ENCODE assay signal across 12 cellular contexts in genomic region chr4:161419822-161420221, GRCh38.
DNase-seq lines count a peak whose midpoint lies in the region; ATAC-seq, FAIRE-seq and TF ChIP-seq lines count a peak whose summit lies in the region.
"Had no signal": no experiment of that assay in that cellular context is flagged by ENCODE, and none has a peak within 500 bp of the region (broad histone marks: within the 10 kb centered on the region; RNA-seq: fewer than 3 reads in every experiment).

No MANE protein-coding gene starts in this region.

- no peaks in the 10 kb centered on the region for H3K4me1 ChIP-seq in Loucy (ENCODE audit: insufficient read depth, low read length, poor library complexity, severe bottlenecking)
- H3K4me1 ChIP-seq in adrenal gland (replicated peaks in 1 of 2) = no peaks in the 10 kb centered on the region
- no peaks in the 10 kb centered on the region for H3K4me1 ChIP-seq in neural progenitor cell
- H3K4me1 ChIP-seq in uterus = no peaks in the 10 kb centered on the region
- H3K4me1 ChIP-seq in ovary (ENCODE audit: insufficient read depth) = no peaks in the 10 kb centered on the region

- TF ChIP-seq POLR2A in adrenal gland (IDR thresholded peaks at IDR 0.05) (no peak), uterus (IDR thresholded peaks at IDR 0.05) (no peak), ovary (IDR thresholded peaks at IDR 0.05) (no peak)

- no peak overlapping the region for H3K4me3 Mint-ChIP-seq in neural progenitor cell
- H3K4me3 Mint-ChIP-seq: activated naive CD8-positive, alpha-beta T cell treated with anti-CD3 and anti-CD28 coated beads, Interleukin-2, amount 10 ng/mL, durations not matched to agents 7 days and 5 days; naive B cell had no signal

- no peak for TF ChIP-seq EP300 in ovary (IDR thresholded peaks at IDR 0.05)

- no peaks in the 10 kb centered on the region for H3K79me2 ChIP-seq in Loucy (ENCODE audit: insufficient read depth, low read length)
- no peaks in the 10 kb centered on the region for H3K79me2 ChIP-seq in neural progenitor cell (ENCODE audit: low read depth)

- H2AFZ ChIP-seq in Loucy (ENCODE audit: low read length) = no peak overlapping the region; the same call in 1 of the 2 replicates
- peak overlapping the region; percentile 46 for H2AFZ ChIP-seq in neural progenitor cell (replicated peaks)

- intact Hi-C loops in adrenal gland (cut with DNase I) (no loop called here), uterus (cut with DNase I; ENCODE audit: low total_unique reads) (no loop called here), ovary (cut with DNase I) (no loop called here)

- no peaks in the 10 kb centered on the region for H3K4me1 Mint-ChIP-seq in neural progenitor cell
- H3K4me1 Mint-ChIP-seq: activated naive CD8-positive, alpha-beta T cell treated with anti-CD3 and anti-CD28 coated beads, Interleukin-2, amount 10 ng/mL, durations not matched to agents 7 days and 5 days; naive B cell had no signal

- H3K9ac ChIP-seq in Loucy (ENCODE audit: low read depth, low read length, poor library complexity, severe bottlenecking) (no peak overlapping the region), neural progenitor cell (no peak overlapping the region)

- ATAC-seq in GM18867 (IDR thresholded peaks at IDR 0.05; ENCODE audit: unreplicated experiment) = peak; percentile 95

- H3K4me3 ChIP-seq in Loucy (ENCODE audit: low read length, poor library complexity, severe bottlenecking) = no peak overlapping the region
- H3K4me3 ChIP-seq in adrenal gland = no peak overlapping the region
- H3K4me3 ChIP-seq in neural progenitor cell = no peak overlapping the region
- H3K4me3 ChIP-seq in uterus = no peak overlapping the region
- H3K4me3 ChIP-seq in ovary = no peak overlapping the region

- DNase-seq in adrenal gland (peak in 4 of 7 donors; percentile 4 to 51 (median 14)), neural progenitor cell (ENCODE audit: low spot score) (peak; percentile 34), urothelium cell line (ENCODE audit: low spot score) (no peak), uterus (no peak), ovary (no peak), 8988T (no peak)
- DNase-seq: activated naive CD8-positive, alpha-beta T cell treated with anti-CD3 and anti-CD28 coated beads, Interleukin-2, amount 10 ng/mL, durations not matched to agents 7 days and 5 days; naive B cell; NCI-H1105 had no signal

- H3K9me3 ChIP-seq in Loucy (ENCODE audit: insufficient read depth, low read depth, low read length) (no peaks in the 10 kb centered on the region), adrenal gland (replicated peaks in 1 of 3) (no peaks in the 10 kb centered on the region), neural progenitor cell (ENCODE audit: low read depth) (no peaks in the 10 kb centered on the region), uterus (no peaks in the 10 kb centered on the region), ovary (no peaks in the 10 kb centered on the region)

- H3K9me2 ChIP-seq in Loucy (replicated peaks; ENCODE audit: low read depth, low read length) = no peaks in the 10 kb centered on the region

- peak; percentile 24; the same call in 1 of the 2 replicates for TF ChIP-seq CTCF in Loucy (conservative IDR thresholded peaks at IDR 0.05; ENCODE audit: low read length)
- peak in 1 of 6 experiments; percentile 18 for TF ChIP-seq CTCF in adrenal gland (IDR thresholded peaks at IDR 0.05)
- TF ChIP-seq CTCF in neural progenitor cell (IDR thresholded peaks at IDR 0.05) = peak; percentile 29
- TF ChIP-seq CTCF in uterus (IDR thresholded peaks at IDR 0.05) = no peak
- no peak for TF ChIP-seq CTCF in ovary (IDR thresholded peaks at IDR 0.05)

- no peak overlapping the region for H3K27ac ChIP-seq in adrenal gland
- H3K27ac ChIP-seq in neural progenitor cell = no peak overlapping the region
- H3K27ac ChIP-seq in uterus = no peak overlapping the region
- no peak overlapping the region for H3K27ac ChIP-seq in ovary

- H3K27me3 ChIP-seq in Loucy (ENCODE audit: insufficient read depth, low read length, poor library complexity, severe bottlenecking) (no peaks in the 10 kb centered on the region), adrenal gland (no peaks in the 10 kb centered on the region), neural progenitor cell (no peaks in the 10 kb centered on the region), uterus (no peaks in the 10 kb centered on the region), ovary (no peaks in the 10 kb centered on the region)

- no peak for FAIRE-seq in urothelium cell line (lab: Jason Lieb, UNC)
- FAIRE-seq: GM12892 had no signal

- no peaks in the 10 kb centered on the region for H3K27me3 Mint-ChIP-seq in neural progenitor cell (ENCODE audit: insufficient read depth, low read depth)
- H3K27me3 Mint-ChIP-seq: activated naive CD8-positive, alpha-beta T cell treated with anti-CD3 and anti-CD28 coated beads, Interleukin-2, amount 10 ng/mL, durations not matched to agents 7 days and 5 days; naive B cell had no signal

- H3K9me3 Mint-ChIP-seq in neural progenitor cell = no peaks in the 10 kb centered on the region
- H3K9me3 Mint-ChIP-seq: activated naive CD8-positive, alpha-beta T cell treated with anti-CD3 and anti-CD28 coated beads, Interleukin-2, amount 10 ng/mL, durations not matched to agents 7 days and 5 days had no signal

- WGBS in adrenal gland, 4 donors = 35 to 53% (median 43%) methylated on average over 1 of the region's 1 CpG
- WGBS in ovary, 3 donors = 65 to 77% (median 74%) methylated on average over 1 of the region's 1 CpG

- no peaks in the 10 kb centered on the region for H3F3A ChIP-seq in Loucy (ENCODE audit: low read depth)
- no peaks in the 10 kb centered on the region for H3F3A ChIP-seq in neural progenitor cell (ENCODE audit: low read depth)

- no peak overlapping the region for H3K27ac Mint-ChIP-seq in neural progenitor cell
- H3K27ac Mint-ChIP-seq: activated naive CD8-positive, alpha-beta T cell treated with anti-CD3 and anti-CD28 coated beads, Interleukin-2, amount 10 ng/mL, durations not matched to agents 7 days and 5 days; naive B cell had no signal

- no peaks in the 10 kb centered on the region for H3K36me3 Mint-ChIP-seq in neural progenitor cell
- H3K36me3 Mint-ChIP-seq: activated naive CD8-positive, alpha-beta T cell treated with anti-CD3 and anti-CD28 coated beads, Interleukin-2, amount 10 ng/mL, durations not matched to agents 7 days and 5 days; naive B cell had no signal

- no peaks in the 10 kb centered on the region for H4K20me1 ChIP-seq in Loucy (ENCODE audit: insufficient read depth, low read length, poor library complexity, severe bottlenecking)
- H4K20me1 ChIP-seq in neural progenitor cell (ENCODE audit: low read depth) = no peaks in the 10 kb centered on the region

- no peaks in the 10 kb centered on the region for H3K36me3 ChIP-seq in Loucy (ENCODE audit: insufficient read depth, low read length)
- no peaks in the 10 kb centered on the region for H3K36me3 ChIP-seq in adrenal gland (replicated peaks in 1 of 2)
- no peaks in the 10 kb centered on the region for H3K36me3 ChIP-seq in neural progenitor cell
- H3K36me3 ChIP-seq in uterus = no peaks in the 10 kb centered on the region
- H3K36me3 ChIP-seq in ovary = no peaks in the 10 kb centered on the region

- H3K4me2 ChIP-seq in Loucy (ENCODE audit: low read depth, low read length, poor library complexity, severe bottlenecking) (no peak overlapping the region), neural progenitor cell (no peak overlapping the region)

Comparison
In these comparisons a context has a peak if more than half of its experiments do, and no peak if none do; other contexts are left out.
1. CTCF ChIP-seq: peak in Loucy (single experiment) and neural progenitor cell (single experiment); none in uterus (0 of 4) and ovary (0 of 3).
2. DNase-seq: peak in adrenal gland (4 of 7) and neural progenitor cell (single experiment); none in urothelium cell line (single experiment), uterus (0 of 2), ovary (0 of 5) and 8988T (single experiment).